11 cellular contexts compared by ENCODE assay signal in genomic region chr15:37094542-37095196, GRCh38. TPM values are rescaled to one million over a fixed set of nuclear protein-coding genes. Genes with fewer than 3 reads are reported as not detected.
DNase-seq lines count a peak whose midpoint lies in the region; ATAC-seq and TF ChIP-seq lines count a peak whose summit lies in the region.
"Had no signal": no experiment of that assay in that cellular context is flagged by ENCODE, and none has a peak within 500 bp of the region (broad histone marks: within the 10 kb centered on the region; RNA-seq: fewer than 3 reads in every experiment).

No MANE protein-coding gene starts in this region.

- H3K4me1 ChIP-seq in osteoblast (ENCODE audit: insufficient read depth, low read length): no peaks in the 10 kb centered on the region
- H3K4me1 ChIP-seq: BLaER1 had no signal

- TF ChIP-seq CTCF in fibroblast of mammary gland (conservative IDR thresholded peaks at IDR 0.05; ENCODE audit: control insufficient read depth, insufficient read depth, low read depth, low read length) (no peak), osteoblast (IDR thresholded peaks at IDR 0.05; ENCODE audit: extremely low read depth, low read depth, low read length) (no peak)

- H4K20me1 ChIP-seq in osteoblast (ENCODE audit: insufficient read depth, low read length): no peaks in the 10 kb centered on the region

- no peak overlapping the region for H2AFZ ChIP-seq in osteoblast (ENCODE audit: low read length)

- DNase-seq in EL (peak; percentile 26), fibroblast of mammary gland (ENCODE audit: low read depth) (peak; percentile 88), osteoblast (ENCODE audit: insufficient read length, low spot score, missing footprints) (peak; percentile 71), NCI-H510A (lab: John Stamatoyannopoulos, UW) (no peak), midbrain (lab: John Stamatoyannopoulos, UW) (no peak), NCI-H2081 treated with DMSO at 0.1 percent for 48 hours (lab: John Stamatoyannopoulos, UW) (no peak), SHP77 (lab: John Stamatoyannopoulos, UW) (no peak)
- DNase-seq: NCI-H82 had no signal

- peak; percentile 7; the same call in 1 of the 3 replicates for ATAC-seq in SK-N-SH treated with all-trans-retinoic acid at 6 μM for 48 hours

- peaks cover 40% of the 10 kb centered on the region for H3K36me3 ChIP-seq in osteoblast (ENCODE audit: insufficient read depth, low read length)
- H3K36me3 ChIP-seq: BLaER1 had no signal

- H3K4me2 ChIP-seq in osteoblast (ENCODE audit: insufficient read depth, low read length): no peak overlapping the region
- H3K4me2 ChIP-seq: BLaER1 had no signal

- no peaks in the 10 kb centered on the region for H3K9me3 ChIP-seq in osteoblast (ENCODE audit: low read depth, low read length)

- no peak overlapping the region for H3K27ac ChIP-seq in osteoblast (ENCODE audit: low read depth, low read length)
- H3K27ac ChIP-seq: BLaER1 had no signal

- no peaks in the 10 kb centered on the region for H3K27me3 ChIP-seq in osteoblast (ENCODE audit: insufficient read depth, low read length)

- H3K4me3 ChIP-seq in fibroblast of mammary gland (ENCODE audit: control insufficient read depth, low read depth, low read length) (peak overlapping the region; percentile 76), osteoblast (ENCODE audit: insufficient read depth, low read length) (no peak overlapping the region)
- H3K4me3 ChIP-seq: BLaER1 had no signal

- H3K79me2 ChIP-seq in osteoblast (ENCODE audit: insufficient read depth, low read length): peaks cover 43% of the 10 kb centered on the region

TF ChIP-seq in SK-N-SH treated with all-trans-retinoic acid at 6 μM for 48 hours, 23 proteins besides CTCF, POLR2A, EP300 and RAD21:
- no peak for TF ChIP-seq ZC3H10 (CRISPR knock-in tag; IDR thresholded peaks at IDR 0.05)
- no peak for TF ChIP-seq PPARA (CRISPR knock-in tag; IDR thresholded peaks at IDR 0.05; ENCODE audit: borderline replicate concordance)
TF ChIP-seq in SK-N-SH treated with all-trans-retinoic acid at 6 μM for 48 hours: peak in this region for 0.

RNA-seq across cellular contexts. Expression of gene MEIS2, which starts 5.7 kb away (rescaled TPM):
- total RNA-seq in osteoblast: 14.7 and 17.7 TPM in 2 replicates
- total RNA-seq: activated T-helper 1 cell treated with anti-CD3 and anti-CD28 coated beads, Interleukin-12 subunit alpha, Interleukin-12 subunit beta, Interleukin-2, Interleukin-4 antibody, amounts not matched to agents 30 ng/mL and 10 ng/mL and 1 ng/mL, durations not matched to agents 14 hours and 24 hours and 36 hours had no signal

Comparison
In these comparisons a context has a peak if more than half of its experiments do, and no peak if none do; other contexts are left out.
1. DNase-seq: peak in EL (single experiment), fibroblast of mammary gland (single experiment) and osteoblast (single experiment); none in NCI-H510A (single experiment), midbrain (single experiment), NCI-H2081 treated with DMSO at 0.1 percent for 48 hours (single experiment) and SHP77 (0 of 2).